In the genomic region with DNA sequence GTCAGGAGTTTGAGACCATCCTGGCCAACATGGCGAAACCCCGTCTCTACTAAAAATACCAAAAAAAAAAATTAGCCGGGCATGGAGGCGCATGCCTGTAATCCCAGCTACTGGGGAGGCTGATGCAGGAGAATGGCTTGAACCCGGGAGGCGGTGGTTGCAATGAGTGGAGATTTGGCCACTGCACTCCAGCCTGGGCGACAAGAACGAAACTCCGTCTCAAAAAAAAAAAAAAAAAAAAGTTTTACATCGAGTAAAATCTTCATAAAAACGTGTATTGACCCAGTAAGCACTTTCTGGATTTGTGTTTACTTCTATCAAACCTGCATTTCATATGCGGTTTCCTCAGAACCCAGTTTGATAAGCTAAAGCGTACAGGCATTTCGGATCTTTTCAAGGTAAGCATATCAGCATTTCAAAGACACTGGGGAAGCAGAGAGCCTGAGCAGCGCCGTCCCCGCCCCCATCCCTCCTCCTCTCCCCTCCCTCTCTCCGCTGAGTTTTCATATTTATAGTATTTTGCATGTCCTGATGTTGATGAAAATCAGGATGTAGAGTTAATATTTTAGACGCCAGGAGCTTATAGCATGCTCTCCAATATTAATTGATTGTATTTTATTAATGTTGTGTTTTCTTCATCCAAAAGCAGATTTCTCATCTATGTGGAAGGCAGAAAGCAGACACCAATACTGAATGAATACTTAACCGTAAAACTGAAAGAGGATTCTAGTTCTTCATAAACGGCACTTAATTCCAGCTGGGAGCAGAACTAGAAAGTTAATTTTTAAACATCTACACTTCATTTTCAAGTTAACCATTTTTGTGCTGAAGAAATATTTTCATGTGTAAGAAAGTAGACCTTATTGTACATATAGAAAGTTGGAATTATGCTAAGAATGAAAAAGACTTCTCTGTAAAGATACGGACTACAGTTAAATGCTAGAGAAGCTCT, we compare ENCODE assay signal across 8 cellular contexts. TPM values are rescaled to one million over a fixed set of nuclear protein-coding genes. Genes with fewer than 3 reads are reported as not detected.
DNase-seq lines count a peak whose midpoint lies in the region; ATAC-seq lines count a peak whose summit lies in the region.

No MANE protein-coding gene starts in this region.

- H3K27me3 Mint-ChIP-seq in stimulated activated naive CD8-positive, alpha-beta T cell treated with anti-CD3 and anti-CD28 coated beads, Interleukin-15, amount 100 ng/mL, for 72 hours, result no peaks in the 10 kb centered on the region

- H3K4me3 ChIP-seq in SK-N-MC (peak overlapping the region; percentile 84), iPS-18a (ENCODE audit: low read length) (peak overlapping the region; percentile 14)

- peak overlapping the region; percentile 72; the same call in 1 of the 2 replicates for H3K27ac ChIP-seq in SK-N-MC
- no peak overlapping the region for H3K27ac ChIP-seq in iPS-18a (ENCODE audit: low read length)

- H3K9me3 Mint-ChIP-seq in stimulated activated naive CD8-positive, alpha-beta T cell treated with anti-CD3 and anti-CD28 coated beads, Interleukin-15, amount 100 ng/mL, for 72 hours, result no peaks in the 10 kb centered on the region
- no peaks in the 10 kb centered on the region for H3K9me3 Mint-ChIP-seq in activated naive CD4-positive, alpha-beta T cell treated with anti-CD3 and anti-CD28 coated beads, Interleukin-2, amount 50 U/mL, for 72 hours

- no peaks in the 10 kb centered on the region for H3K4me1 Mint-ChIP-seq in stimulated activated naive CD8-positive, alpha-beta T cell treated with anti-CD3 and anti-CD28 coated beads, Interleukin-15, amount 100 ng/mL, for 72 hours

- no peak overlapping the region for H3K27ac Mint-ChIP-seq in stimulated activated naive CD8-positive, alpha-beta T cell treated with anti-CD3 and anti-CD28 coated beads, Interleukin-15, amount 100 ng/mL, for 72 hours
- no peak overlapping the region for H3K27ac Mint-ChIP-seq in activated naive CD4-positive, alpha-beta T cell treated with anti-CD3 and anti-CD28 coated beads, Interleukin-2, amount 50 U/mL, for 72 hours

- no peaks in the 10 kb centered on the region for H3K9me3 ChIP-seq in SK-N-MC (ENCODE audit: low read depth, low read length)
- no peaks in the 10 kb centered on the region for H3K9me3 ChIP-seq in iPS-18a (ENCODE audit: control insufficient read depth, low read depth, low read length)

- peaks cover 7% of the 10 kb centered on the region for H3K4me1 ChIP-seq in iPS-18a (ENCODE audit: control insufficient read depth, low read depth, low read length)

- H3K36me3 ChIP-seq in SK-N-MC (ENCODE audit: insufficient read depth, low read length), result no peaks in the 10 kb centered on the region
- H3K36me3 ChIP-seq in iPS-18a (ENCODE audit: control insufficient read depth, low read depth, low read length), result no peaks in the 10 kb centered on the region

- no peak for ATAC-seq in stimulated activated naive CD8-positive, alpha-beta T cell treated with anti-CD3 and anti-CD28 coated beads, Interleukin-15, amount 100 ng/mL, for 72 hours
- ATAC-seq in activated naive CD4-positive, alpha-beta T cell treated with anti-CD3 and anti-CD28 coated beads, Interleukin-2, amount 50 U/mL, for 72 hours, result no peak

- H3K36me3 Mint-ChIP-seq in activated naive CD4-positive, alpha-beta T cell treated with anti-CD3 and anti-CD28 coated beads, Interleukin-2, amount 50 U/mL, for 72 hours, result no peaks in the 10 kb centered on the region

- H3K9ac ChIP-seq in SK-N-MC (ENCODE audit: insufficient read length), result peak overlapping the region; percentile 68
- no peak overlapping the region for H3K9ac ChIP-seq in iPS-18a (ENCODE audit: low read length)

- H3K4me3 Mint-ChIP-seq in stimulated activated naive CD8-positive, alpha-beta T cell treated with anti-CD3 and anti-CD28 coated beads, Interleukin-15, amount 100 ng/mL, for 72 hours, result peak overlapping the region; percentile 45 to 57

- H3K27me3 ChIP-seq in iPS-18a (ENCODE audit: control insufficient read depth, insufficient read depth, low read length), result peaks cover 20% of the 10 kb centered on the region

- DNase-seq in NCI-H2171 treated with DMSO at 0.1 percent for 48 hours (lab: John Stamatoyannopoulos, UW) (peak; percentile 40), NCI-H2171 (lab: John Stamatoyannopoulos, UW) (no peak), SK-N-MC (ENCODE audit: low read depth, low spot score) (no peak), 8988T (no peak), activated gamma-delta T cell treated with Interleukin-2 at 50 U/mL for 16 hours (no peak)
- DNase-seq in stimulated activated naive CD8-positive, alpha-beta T cell treated with anti-CD3 and anti-CD28 coated beads, Interleukin-15, amount 100 ng/mL, for 72 hours, result no peak
- no peak for DNase-seq in activated naive CD4-positive, alpha-beta T cell treated with anti-CD3 and anti-CD28 coated beads, Interleukin-2, amount 50 U/mL, for 72 hours (ENCODE audit: low spot score in 2 of 2)

RNA-seq across cellular contexts. Expression of a gene that starts 9.2 kb away (rescaled TPM):
- total RNA-seq in activated naive CD4-positive, alpha-beta T cell treated with anti-CD3 and anti-CD28 coated beads, Interleukin-2, amount 50 U/mL, for 72 hours, result 10 to 100 TPM; 16.7 to 48.9 TPM

RNA-seq across cellular contexts. Expression of a gene that starts 51.7 kb away (rescaled TPM):
- 1 to 10 TPM in 1 of 2 donors, under 1 TPM in 1; 0.37 to 1.8 TPM for total RNA-seq in activated naive CD4-positive, alpha-beta T cell treated with anti-CD3 and anti-CD28 coated beads, Interleukin-2, amount 50 U/mL, for 72 hours
